In the genomic region with DNA sequence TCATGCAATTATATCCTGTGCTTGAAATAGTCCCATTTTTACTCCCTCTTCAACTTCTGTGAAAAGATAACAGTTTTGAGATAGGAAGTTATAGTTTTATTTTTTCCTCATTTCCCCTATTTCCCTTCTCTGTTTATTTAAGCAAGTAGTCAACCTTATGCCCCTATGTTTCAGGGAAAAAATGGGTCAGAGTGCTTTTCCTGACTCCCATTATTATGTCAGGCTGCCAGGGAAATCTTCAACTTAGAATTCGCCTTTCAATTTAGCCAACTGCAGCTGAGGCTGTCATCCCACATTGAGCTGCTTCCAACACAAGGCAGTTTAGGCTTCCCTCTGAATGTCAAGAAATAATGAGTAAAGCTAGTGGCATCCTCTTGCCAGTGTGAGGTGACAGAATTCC, we compare ENCODE assay signal across 20 cellular contexts. TPM values are rescaled to one million over a fixed set of nuclear protein-coding genes. Genes with fewer than 3 reads are reported as not detected.
"Had no signal": no experiment of that assay in that cellular context is flagged by ENCODE, and none has a peak within 500 bp of the region (broad histone marks: within the 10 kb centered on the region; RNA-seq: fewer than 3 reads in every experiment).

No MANE protein-coding gene starts in this region.

- DNase-seq: Kasumi-1, MM.1S, NCI-H1092 treated with DMSO at 0.1 percent for 48 hours, NCI-H1436, NCI-H187, NCI-H2029, NCI-H2081 treated with DMSO at 0.1 percent for 48 hours, NCI-H2171, NCI-H226, NCI-H446, NCI-H510A, NCI-H524 treated with DMSO at 0.1 percent for 48 hours, NCI-H69, NCI-H774, PC-3, SHP77, SK-N-SH, SW 1271 had no signal

- FAIRE-seq: HTR-8/SVneo, K562 had no signal

RNA-seq across cellular contexts. Expression of a gene that starts 46.1 kb away (rescaled TPM):
- total RNA-seq: PC-3 had no signal
